Comparison of ENCODE assay signal across 2 cellular contexts in the genomic region with DNA sequence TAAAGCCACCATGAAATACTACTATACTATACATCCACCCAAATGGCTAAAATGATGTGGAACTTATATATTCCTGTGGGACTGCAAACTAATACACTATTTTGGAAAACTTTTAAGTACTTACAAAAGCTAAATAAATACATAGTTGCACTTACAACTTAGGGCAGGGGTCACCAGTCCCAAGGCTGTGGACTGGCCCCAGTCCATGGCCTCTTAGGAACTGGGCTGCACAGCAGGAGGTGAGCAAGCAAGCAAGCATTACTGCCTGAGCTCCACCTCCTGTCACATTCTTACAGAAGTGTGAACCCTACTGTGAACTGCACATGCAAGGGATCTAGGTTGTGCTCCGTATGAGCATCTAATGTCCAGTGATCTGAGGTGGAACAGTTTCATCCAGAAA.
TF ChIP-seq lines count a peak whose summit lies in the region.

No MANE protein-coding gene starts in this region.

TF ChIP-seq in liver, 16 proteins besides CTCF, POLR2A, EP300 and RAD21:
- TF ChIP-seq HNF4A (conservative IDR thresholded peaks at IDR 0.05) (peak; percentile 38 to 80), EGR1 (IDR thresholded peaks at IDR 0.05; ENCODE audit: low read depth in 2 of 2) (no peak)

TF ChIP-seq in HepG2, 621 proteins besides CTCF, POLR2A, EP300 and RAD21:
- TF ChIP-seq, protein P1, sequence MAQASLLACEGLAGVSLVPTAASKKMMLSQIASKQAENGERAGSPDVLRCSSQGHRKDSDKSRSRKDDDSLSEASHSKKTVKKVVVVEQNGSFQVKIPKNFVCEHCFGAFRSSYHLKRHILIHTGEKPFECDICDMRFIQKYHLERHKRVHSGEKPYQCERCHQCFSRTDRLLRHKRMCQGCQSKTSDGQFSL (CRISPR knock-in tag; IDR thresholded peaks at IDR 0.05): no peak
- TF ChIP-seq, protein P2, sequence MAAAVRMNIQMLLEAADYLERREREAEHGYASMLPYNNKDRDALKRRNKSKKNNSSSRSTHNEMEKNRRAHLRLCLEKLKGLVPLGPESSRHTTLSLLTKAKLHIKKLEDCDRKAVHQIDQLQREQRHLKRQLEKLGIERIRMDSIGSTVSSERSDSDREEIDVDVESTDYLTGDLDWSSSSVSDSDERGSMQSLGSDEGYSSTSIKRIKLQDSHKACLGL (CRISPR knock-in tag; IDR thresholded peaks at IDR 0.05): no peak
- TF ChIP-seq, protein P3, sequence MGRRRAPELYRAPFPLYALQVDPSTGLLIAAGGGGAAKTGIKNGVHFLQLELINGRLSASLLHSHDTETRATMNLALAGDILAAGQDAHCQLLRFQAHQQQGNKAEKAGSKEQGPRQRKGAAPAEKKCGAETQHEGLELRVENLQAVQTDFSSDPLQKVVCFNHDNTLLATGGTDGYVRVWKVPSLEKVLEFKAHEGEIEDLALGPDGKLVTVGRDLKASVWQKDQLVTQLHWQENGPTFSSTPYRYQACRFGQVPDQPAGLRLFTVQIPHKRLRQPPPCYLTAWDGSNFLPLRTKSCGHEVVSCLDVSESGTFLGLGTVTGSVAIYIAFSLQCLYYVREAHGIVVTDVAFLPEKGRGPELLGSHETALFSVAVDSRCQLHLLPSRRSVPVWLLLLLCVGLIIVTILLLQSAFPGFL (CRISPR knock-in tag; IDR thresholded peaks at IDR 0.05): no peak
- no peak for TF ChIP-seq KAT2B (IDR thresholded peaks at IDR 0.05; ENCODE audit: borderline replicate concordance, low read depth, low read length)
- no peak for TF ChIP-seq HOXA7 (CRISPR knock-in tag; IDR thresholded peaks at IDR 0.05)
- TF ChIP-seq, protein P4, sequence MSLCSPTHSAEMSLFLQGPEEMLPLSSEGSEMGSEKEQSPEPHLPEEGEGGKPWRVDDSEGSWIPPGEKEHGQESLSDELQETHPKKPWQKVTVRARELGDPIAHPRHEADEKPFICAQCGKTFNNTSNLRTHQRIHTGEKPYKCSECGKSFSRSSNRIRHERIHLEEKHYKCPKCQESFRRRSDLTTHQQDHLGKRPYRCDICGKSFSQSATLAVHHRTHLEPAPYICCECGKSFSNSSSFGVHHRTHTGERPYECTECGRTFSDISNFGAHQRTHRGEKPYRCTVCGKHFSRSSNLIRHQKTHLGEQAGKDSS (CRISPR knock-in tag; IDR thresholded peaks at IDR 0.05; ENCODE audit: borderline replicate concordance, low read depth): no peak
- TF ChIP-seq SP4 (CRISPR knock-in tag; IDR thresholded peaks at IDR 0.05): no peak
- TF ChIP-seq, protein P5, sequence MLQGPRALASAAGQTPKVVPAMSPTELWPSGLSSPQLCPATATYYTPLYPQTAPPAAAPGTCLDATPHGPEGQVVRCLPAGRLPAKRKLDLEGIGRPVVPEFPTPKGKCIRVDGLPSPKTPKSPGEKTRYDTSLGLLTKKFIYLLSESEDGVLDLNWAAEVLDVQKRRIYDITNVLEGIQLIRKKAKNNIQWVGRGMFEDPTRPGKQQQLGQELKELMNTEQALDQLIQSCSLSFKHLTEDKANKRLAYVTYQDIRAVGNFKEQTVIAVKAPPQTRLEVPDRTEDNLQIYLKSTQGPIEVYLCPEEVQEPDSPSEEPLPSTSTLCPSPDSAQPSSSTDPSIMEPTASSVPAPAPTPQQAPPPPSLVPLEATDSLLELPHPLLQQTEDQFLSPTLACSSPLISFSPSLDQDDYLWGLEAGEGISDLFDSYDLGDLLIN (CRISPR knock-in tag; IDR thresholded peaks at IDR 0.05; ENCODE audit: borderline replicate concordance): no peak
- TF ChIP-seq ZMAT3 (CRISPR knock-in tag; conservative IDR thresholded peaks at IDR 0.05): no peak
- TF ChIP-seq ZNF605 (CRISPR knock-in tag; IDR thresholded peaks at IDR 0.05): no peak
- TF ChIP-seq FOXJ3 (CRISPR knock-in tag; IDR thresholded peaks at IDR 0.05; ENCODE audit: borderline replicate concordance): no peak
- no peak for TF ChIP-seq TAF15 (IDR thresholded peaks at IDR 0.05; ENCODE audit: low read depth, low read length, poor library complexity, severe bottlenecking)
- TF ChIP-seq, protein P6, sequence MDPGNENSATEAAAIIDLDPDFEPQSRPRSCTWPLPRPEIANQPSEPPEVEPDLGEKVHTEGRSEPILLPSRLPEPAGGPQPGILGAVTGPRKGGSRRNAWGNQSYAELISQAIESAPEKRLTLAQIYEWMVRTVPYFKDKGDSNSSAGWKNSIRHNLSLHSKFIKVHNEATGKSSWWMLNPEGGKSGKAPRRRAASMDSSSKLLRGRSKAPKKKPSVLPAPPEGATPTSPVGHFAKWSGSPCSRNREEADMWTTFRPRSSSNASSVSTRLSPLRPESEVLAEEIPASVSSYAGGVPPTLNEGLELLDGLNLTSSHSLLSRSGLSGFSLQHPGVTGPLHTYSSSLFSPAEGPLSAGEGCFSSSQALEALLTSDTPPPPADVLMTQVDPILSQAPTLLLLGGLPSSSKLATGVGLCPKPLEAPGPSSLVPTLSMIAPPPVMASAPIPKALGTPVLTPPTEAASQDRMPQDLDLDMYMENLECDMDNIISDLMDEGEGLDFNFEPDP (CRISPR knock-in tag; conservative IDR thresholded peaks at IDR 0.05): no peak
- TF ChIP-seq ZSCAN21 (CRISPR knock-in tag; IDR thresholded peaks at IDR 0.05; ENCODE audit: borderline replicate concordance): no peak
- no peak for TF ChIP-seq ZNF703 (CRISPR knock-in tag; IDR thresholded peaks at IDR 0.05; ENCODE audit: borderline replicate concordance)
- no peak for TF ChIP-seq ZNF562 (CRISPR knock-in tag; IDR thresholded peaks at IDR 0.05; ENCODE audit: borderline replicate concordance)
- no peak for TF ChIP-seq ZNF337 (CRISPR knock-in tag; IDR thresholded peaks at IDR 0.05; ENCODE audit: borderline replicate concordance, low read depth)
- TF ChIP-seq ZNF331 (CRISPR knock-in tag; IDR thresholded peaks at IDR 0.05): no peak
